Comparison of ENCODE assay signal across 17 cellular contexts in genomic region chr14:98288825-98289224, GRCh38.
DNase-seq lines count a peak whose midpoint lies in the region; ATAC-seq and TF ChIP-seq lines count a peak whose summit lies in the region.
"Had no signal": no experiment of that assay in that cellular context is flagged by ENCODE, and none has a peak within 500 bp of the region (broad histone marks: within the 10 kb centered on the region; RNA-seq: fewer than 3 reads in every experiment).

No MANE protein-coding gene starts in this region.

- no peaks in the 10 kb centered on the region for H3K36me3 Mint-ChIP-seq in nephron progenitor cell (ENCODE audit: low read depth)
- H3K36me3 Mint-ChIP-seq: CD8-positive, alpha-beta T cell had no signal

- H3K4me3 Mint-ChIP-seq in nephron progenitor cell: no peak overlapping the region
- H3K4me3 Mint-ChIP-seq: B cell; CD4-positive, alpha-beta T cell; CD8-positive, alpha-beta T cell had no signal

- H3K27me3 ChIP-seq in esophagus muscularis mucosa: no peaks in the 10 kb centered on the region
- H3K27me3 ChIP-seq: BLaER1 treated with 17β-estradiol and CSF1 and Interleukin-3, amounts not matched to agents 10 nM and 100 nM had no signal

- in situ Hi-C loops in ACHN (cut with HindIII; ENCODE audit: low pct_ligation_motif_present, low pct_unique_long_range_greater_than_20kb, low sequenced_read_pairs): no loop called here

- no peaks in the 10 kb centered on the region for H3K4me1 Mint-ChIP-seq in nephron progenitor cell
- H3K4me1 Mint-ChIP-seq: B cell had no signal

- H3K9me3 Mint-ChIP-seq in nephron progenitor cell: peaks cover 15% of the 10 kb centered on the region

- TF ChIP-seq EP300 in esophagus muscularis mucosa (IDR thresholded peaks at IDR 0.05): no peak

- peaks cover 14% of the 10 kb centered on the region for H3K27me3 Mint-ChIP-seq in nephron progenitor cell (ENCODE audit: low read depth, poor library complexity)
- H3K27me3 Mint-ChIP-seq: B cell; CD4-positive, alpha-beta T cell had no signal

- TF ChIP-seq POLR2A in esophagus muscularis mucosa (IDR thresholded peaks at IDR 0.05; ENCODE audit: low read depth): no peak

- peak overlapping the region; percentile 48 for H3K27ac Mint-ChIP-seq in nephron progenitor cell
- H3K27ac Mint-ChIP-seq: B cell; CD4-positive, alpha-beta T cell had no signal

- intact Hi-C loops in esophagus muscularis mucosa (cut with DNase I): no loop called here

- no peak for ATAC-seq in HG02610 (IDR thresholded peaks at IDR 0.05; ENCODE audit: unreplicated experiment)
- ATAC-seq: CD8-positive, alpha-beta T cell had no signal

- H3K36me3 ChIP-seq in esophagus muscularis mucosa: no peaks in the 10 kb centered on the region
- H3K36me3 ChIP-seq: BLaER1 treated with 17β-estradiol and CSF1 and Interleukin-3, amounts not matched to agents 10 nM and 100 nM had no signal

- peak; percentile 77 for DNase-seq in esophagus muscularis mucosa (ENCODE audit: extremely low spot score)
- no peak for DNase-seq in nephron progenitor cell
- DNase-seq in ACHN: no peak
- DNase-seq in NCI-H1417 treated with DMSO at 0.1 percent for 48 hours (lab: John Stamatoyannopoulos, UW): no peak
- DNase-seq: 8988T; AML-193; Caco-2; Calu3; CD4-positive, alpha-beta T cell; CD8-positive, alpha-beta T cell; DMS79 treated with DMSO at 0.1 percent for 48 hours; EL; GDM1 had no signal

- TF ChIP-seq CTCF in esophagus muscularis mucosa (IDR thresholded peaks at IDR 0.05) (no peak), nephron progenitor cell (IDR thresholded peaks at IDR 0.05) (no peak)

- no peak overlapping the region for H3K27ac ChIP-seq in esophagus muscularis mucosa (replicated peaks in 1 of 4)
- H3K27ac ChIP-seq: BLaER1 treated with 17β-estradiol and CSF1 and Interleukin-3, amounts not matched to agents 10 nM and 100 nM; C4-2B had no signal

- H3K4me3 ChIP-seq in esophagus muscularis mucosa: no peak overlapping the region
- H3K4me3 ChIP-seq: BLaER1 treated with 17β-estradiol and CSF1 and Interleukin-3, amounts not matched to agents 10 nM and 100 nM had no signal

- peaks cover 0 to 10% (median 2%) of the 10 kb centered on the region in 4 donors for H3K9me3 ChIP-seq in esophagus muscularis mucosa
- H3K9me3 ChIP-seq: BLaER1 treated with 17β-estradiol and CSF1 and Interleukin-3, amounts not matched to agents 10 nM and 100 nM; Caco-2 had no signal

- no peaks in the 10 kb centered on the region for H3K4me1 ChIP-seq in esophagus muscularis mucosa
- H3K4me1 ChIP-seq: BLaER1 treated with 17β-estradiol and CSF1 and Interleukin-3, amounts not matched to agents 10 nM and 100 nM; Caco-2 had no signal

- WGBS in esophagus muscularis mucosa: 83% methylated on average over 6 of the region's 6 CpGs
